8 cellular contexts compared by ENCODE assay signal in the genomic region with DNA sequence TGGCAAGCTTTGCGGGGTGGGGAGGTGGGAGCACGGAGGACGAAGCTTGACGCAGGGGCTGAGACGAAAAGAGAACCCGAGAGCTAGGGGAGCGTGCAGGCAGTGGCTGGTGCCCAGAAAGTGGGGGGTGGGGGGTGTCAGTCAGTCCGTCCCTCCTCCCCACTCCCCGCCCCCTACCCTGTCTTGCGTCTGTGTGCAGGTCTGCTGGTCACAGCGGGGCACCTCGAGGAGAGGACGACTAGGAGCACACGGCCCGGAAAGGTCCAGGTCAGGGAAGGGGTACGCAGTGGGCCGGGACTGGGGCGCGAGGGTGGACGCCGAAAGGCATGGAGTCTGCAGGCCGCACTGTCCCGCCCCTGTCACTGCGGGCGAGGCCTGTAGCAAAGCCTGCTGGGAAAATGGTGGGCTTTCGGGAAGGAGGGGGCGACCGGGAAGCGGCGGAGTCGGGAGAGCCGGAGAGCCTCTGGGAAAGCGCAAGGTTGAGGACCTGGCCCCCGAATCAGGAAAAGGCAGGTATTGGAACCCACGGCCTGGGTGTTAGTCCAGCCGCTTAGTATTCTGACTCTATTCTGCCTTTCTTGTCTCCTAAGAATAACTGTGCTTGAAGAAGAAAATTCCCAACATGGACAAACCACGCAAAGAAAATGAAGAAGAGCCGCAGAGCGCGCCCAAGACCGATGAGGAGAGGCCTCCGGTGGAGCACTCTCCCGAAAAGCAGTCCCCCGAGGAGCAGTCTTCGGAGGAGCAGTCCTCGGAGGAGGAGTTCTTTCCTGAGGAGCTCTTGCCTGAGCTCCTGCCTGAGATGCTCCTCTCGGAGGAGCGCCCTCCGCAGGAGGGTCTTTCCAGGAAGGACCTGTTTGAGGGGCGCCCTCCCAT. TPM values are rescaled to one million over a fixed set of nuclear protein-coding genes. Genes with fewer than 3 reads are reported as not detected.
DNase-seq lines count a peak whose midpoint lies in the region; ATAC-seq and TF ChIP-seq lines count a peak whose summit lies in the region.

No MANE protein-coding gene starts in this region.

- H3K27ac ChIP-seq in esophagus (ENCODE audit: low read depth in 2 of 2, low read length in 1 of 2): peak overlapping the region; percentile 83 to 86
- peak overlapping the region; percentile 89 for H3K27ac ChIP-seq in temporal lobe (ENCODE audit: low read depth, low read length)

- ATAC-seq in HG02852 (IDR thresholded peaks at IDR 0.05; ENCODE audit: unreplicated experiment) (peak; percentile 41), HG02973 (IDR thresholded peaks at IDR 0.05; ENCODE audit: unreplicated experiment) (no peak)

- TF ChIP-seq CTCF in GM12864 (IDR thresholded peaks at IDR 0.05; ENCODE audit: low read depth, low read length, missing control alignments): peak; percentile 16

- H3K36me3 ChIP-seq in esophagus (ENCODE audit: control insufficient read depth in 2 of 2, insufficient read depth in 2 of 2, low read length in 1 of 2): no peaks in the 10 kb centered on the region

- no peaks in the 10 kb centered on the region for H3K4me1 ChIP-seq in esophagus (ENCODE audit: control insufficient read depth in 2 of 2, insufficient read depth in 2 of 2, low read length in 1 of 2)
- peaks cover 6% of the 10 kb centered on the region for H3K4me1 ChIP-seq in mononuclear cell (ENCODE audit: insufficient read depth, low read length)

- H3K9me3 ChIP-seq in esophagus (ENCODE audit: control insufficient read depth in 2 of 2, insufficient read depth in 1 of 2, low read depth in 1 of 2, low read length in 1 of 2) (no peaks in the 10 kb centered on the region), mononuclear cell (ENCODE audit: low read depth, low read length) (no peaks in the 10 kb centered on the region)

- 2 to 22% methylated on average over 49 of the region's 50 CpGs for WGBS in esophagus, 2 donors

- H3K27me3 ChIP-seq in esophagus (ENCODE audit: control insufficient read depth in 1 of 2, insufficient read depth in 2 of 2, low read length in 2 of 2): no peaks in the 10 kb centered on the region
- H3K27me3 ChIP-seq in mononuclear cell (ENCODE audit: insufficient read depth, low read length): no peaks in the 10 kb centered on the region

- H3K4me3 ChIP-seq in GM12864 (ENCODE audit: low read depth, low read length) (peak overlapping the region; percentile 66), esophagus (ENCODE audit: low read depth in 1 of 2, low read length in 2 of 2) (peak overlapping the region; percentile 60 to 67), mononuclear cell (ENCODE audit: low read length) (peak overlapping the region; percentile 44)

- DNase-seq in GM12864 (ENCODE audit: low read depth) (no peak), NCI-H2171 treated with DMSO at 0.1 percent for 48 hours (lab: John Stamatoyannopoulos, UW) (peak; percentile 66)
- DNase-seq in activated CD8-positive, alpha-beta memory T cell treated with anti-CD3 and anti-CD28 coated beads, Interleukin-2, amount 50 U/mL, for 4 hours: peak; percentile 23

RNA-seq across cellular contexts. Expression of gene TCEAL1, which starts 0.8 kb away (rescaled TPM):
- 10 to 100 TPM; 13.3 to 25.9 TPM for polyA plus RNA-seq in esophagus
- total RNA-seq in mononuclear cell (5.7 TPM), temporal lobe (36.9 TPM)

RNA-seq across cellular contexts. Expression of gene TCEAL3, which starts 21.8 kb away (rescaled TPM):
- polyA plus RNA-seq in esophagus: 10 to 100 TPM in 1 of 2 donors, 1 to 10 TPM in 1; 9.5 to 19.7 TPM
- total RNA-seq in mononuclear cell (2.4 TPM), temporal lobe (12.8 TPM)

RNA-seq across cellular contexts. Expression of gene TCEAL4, which starts 44.2 kb away (rescaled TPM):
- 100 to 1,000 TPM in 1 of 2 donors, 10 to 100 TPM in 1; 94.8 to 124 TPM for polyA plus RNA-seq in esophagus
- 3.7 TPM for total RNA-seq in mononuclear cell
- total RNA-seq in temporal lobe: 45.7 TPM

RNA-seq across cellular contexts. Expression of gene MORF4L2, which starts 57.0 kb away (rescaled TPM):
- polyA plus RNA-seq in esophagus: 100 to 1,000 TPM; 161 to 242 TPM
- total RNA-seq in mononuclear cell: 153 TPM
- 233 TPM for total RNA-seq in temporal lobe
